Comparison of ENCODE assay signal across 12 cellular contexts in genomic region chr3:129612350-129613204, GRCh38. TPM values are rescaled to one million over a fixed set of nuclear protein-coding genes. Genes with fewer than 3 reads are reported as not detected.
A peak's percentile ranks its signal among the peaks of the same experiment; 100 is the strongest.
DNase-seq lines count a peak whose midpoint lies in the region; ATAC-seq and TF ChIP-seq lines count a peak whose summit lies in the region.
"Had no signal": no experiment of that assay in that cellular context is flagged by ENCODE, and none has a peak within 500 bp of the region (broad histone marks: within the 10 kb centered on the region; RNA-seq: fewer than 3 reads in every experiment).

No MANE protein-coding gene starts in this region.

- peaks cover 18% of the 10 kb centered on the region for H3K27me3 Mint-ChIP-seq in Calu3 (ENCODE audit: unreplicated experiment)

- H3K27me3 ChIP-seq in SJCRH30 (no peaks in the 10 kb centered on the region), right atrium auricular region (no peaks in the 10 kb centered on the region)

- H3K27ac ChIP-seq in SJCRH30 = peak overlapping the region; percentile 84
- peak overlapping the region; percentile 63 to 68 for H3K27ac ChIP-seq in right atrium auricular region
- H3K27ac ChIP-seq in skin epidermis = peak overlapping the region in 17 of 21 experiments; percentile 9 to 82 (median 52)

- no peaks in the 10 kb centered on the region for H3K9me3 Mint-ChIP-seq in Calu3 (ENCODE audit: low read depth, unreplicated experiment)
- H3K9me3 Mint-ChIP-seq: neural crest cell had no signal

- H3K4me1 Mint-ChIP-seq in Calu3 (ENCODE audit: low read depth, unreplicated experiment) = peaks cover 45% of the 10 kb centered on the region

- TF ChIP-seq CTCF in right atrium auricular region (IDR thresholded peaks at IDR 0.05) (no peak), Calu3 (IDR thresholded peaks at IDR 0.05; ENCODE audit: unreplicated experiment) (no peak)

- H3K27ac Mint-ChIP-seq in Calu3 (ENCODE audit: unreplicated experiment) = no peak overlapping the region

- peaks cover 1% of the 10 kb centered on the region for H3K36me3 Mint-ChIP-seq in Calu3 (ENCODE audit: insufficient read depth, unreplicated experiment)

- no peaks in the 10 kb centered on the region for H3K36me3 ChIP-seq in SJCRH30
- no peaks in the 10 kb centered on the region for H3K36me3 ChIP-seq in right atrium auricular region

- CTCF ChIA-PET in Calu3 (lab: Charles Lee) = interaction anchor here (0.7 to 1.7 kb wide), 2 partner anchors 13 to 122 kb away, joined by 6 to 8 read pairs; no protein-coding TSS in a partner anchor

- H3K4me3 ChIP-seq in SJCRH30 (no peak overlapping the region; the same call in 1 of the 2 replicates), right atrium auricular region (no peak overlapping the region), skin epidermis (no peak overlapping the region)

- intact Hi-C loops in Calu3 (cut with micrococcal nuclease; ENCODE audit: unreplicated experiment) = loop anchor here (5.0 kb wide), 1 partner anchor 120 kb away; no protein-coding TSS in a partner anchor

- ATAC-seq in HG02840 (IDR thresholded peaks at IDR 0.05; ENCODE audit: low FRiP score, unreplicated experiment) = no peak

- H3K4me1 ChIP-seq in SJCRH30 = peaks cover 28% of the 10 kb centered on the region
- peaks cover 0 to 90% of the 10 kb centered on the region in 2 donors for H3K4me1 ChIP-seq in right atrium auricular region

- peak; percentile 67 for DNase-seq in EH (ENCODE audit: low read depth)
- peak; percentile 81 to 83 for DNase-seq in SJCRH30
- no peak for DNase-seq in right atrium auricular region (ENCODE audit: low spot score)
- DNase-seq in Calu3 = no peak
- no peak for DNase-seq in DMS79 (lab: John Stamatoyannopoulos, UW)
- DNase-seq in SHP77 treated with DMSO at 0.1 percent for 48 hours (lab: John Stamatoyannopoulos, UW) = no peak
- DNase-seq: activated CD8-positive, alpha-beta memory T cell treated with anti-CD3 and anti-CD28 coated beads, Interleukin-2, amount 50 U/mL, for 4 hours; NCI-H1694; stimulated activated CD4-positive, alpha-beta T cell treated with anti-CD3 and anti-CD28 coated beads, Interleukin-4, amount 100 ng/mL, for 24 hours had no signal

- BruUV-seq in Calu3 (replicated peaks; lab: Mats Ljungman, UMichigan) = no TSS peak

- H3K9me3 ChIP-seq in SJCRH30 (replicated peaks) (no peaks in the 10 kb centered on the region), right atrium auricular region (no peaks in the 10 kb centered on the region)

- no peak overlapping the region for H3K4me3 Mint-ChIP-seq in Calu3 (ENCODE audit: low read depth, unreplicated experiment)

RNA-seq across cellular contexts. Expression of gene PLXND1, which starts 6.1 kb away (rescaled TPM):
- 91.1 and 95.8 TPM in 2 replicates for total RNA-seq in SJCRH30 (2014; rRNA removed; shearing (Covaris generic))
- total RNA-seq in right atrium auricular region = 10 to 100 TPM; 44.5 to 93.1 TPM
- 16.3 and 22.0 TPM in 2 replicates for total RNA-seq in Calu3 (2022)

Comparison
In these comparisons a context has a peak if more than half of its experiments do, and no peak if none do; other contexts are left out.
1. DNase-seq: peak in EH (single experiment) and SJCRH30 (2 of 2); none in right atrium auricular region (single experiment), Calu3 (single experiment), DMS79 (single experiment) and SHP77 treated with DMSO at 0.1 percent for 48 hours (single experiment).
2. Peak in every context shown above with its lines, with median percentiles within 50 percentile points of each other: H3K27ac ChIP-seq.